8 cellular contexts compared by ENCODE assay signal in genomic region chr14:103716091-103716801, GRCh38. TPM values are rescaled to one million over a fixed set of nuclear protein-coding genes. Genes with fewer than 3 reads are reported as not detected.
A peak's percentile ranks its signal among the peaks of the same experiment; 100 is the strongest.
DNase-seq lines count a peak whose midpoint lies in the region; ATAC-seq, FAIRE-seq and TF ChIP-seq lines count a peak whose summit lies in the region.

No MANE protein-coding gene starts in this region.

- peak overlapping the region; percentile 77 to 98 (median 91) for H3K9ac ChIP-seq in BLaER1 treated with 17β-estradiol and CSF1 and Interleukin-3, amounts not matched to agents 10 nM and 100 nM
- H3K9ac ChIP-seq in Loucy (ENCODE audit: low read depth, low read length, poor library complexity, severe bottlenecking) (peak overlapping the region; percentile 74), HepG2 (ENCODE audit: insufficient read depth, low read depth, low read length) (peak overlapping the region; percentile 81)

- CTCF ChIA-PET in HepG2 (lab: Yijun Ruan, JAX; ENCODE audit: low intra/inter-chr PET ratio, low total read pairs), result no interaction called here

- no peak for TF ChIP-seq RAD21 in HepG2 (CRISPR knock-in tag; IDR thresholded peaks at IDR 0.05)

- WGBS in HepG2 (ENCODE audit: low lambda C conversion rate), result 0% methylated on average over 10 of the region's 72 CpGs

- no peaks in the 10 kb centered on the region for H3K9me3 ChIP-seq in BLaER1 treated with 17β-estradiol and CSF1 and Interleukin-3, amounts not matched to agents 10 nM and 100 nM (replicated peaks in 1 of 11)
- H3K9me3 ChIP-seq in Loucy (ENCODE audit: insufficient read depth, low read depth, low read length) (no peaks in the 10 kb centered on the region), breast epithelium (no peaks in the 10 kb centered on the region), HepG2 (ENCODE audit: low read length) (no peaks in the 10 kb centered on the region)

- peaks cover 48 to 73% (median 59%) of the 10 kb centered on the region in 10 experiments for H3K4me1 ChIP-seq in BLaER1 treated with 17β-estradiol and CSF1 and Interleukin-3, amounts not matched to agents 10 nM and 100 nM
- H3K4me1 ChIP-seq in Loucy (ENCODE audit: insufficient read depth, low read length, poor library complexity, severe bottlenecking), result peaks cover 12% of the 10 kb centered on the region
- H3K4me1 ChIP-seq in breast epithelium, result peaks cover 12 to 13% of the 10 kb centered on the region in 2 donors
- peaks cover 36% of the 10 kb centered on the region for H3K4me1 ChIP-seq in HepG2 (ENCODE audit: insufficient read depth, low read length)

- intact Hi-C loops in breast epithelium (cut with DNase I; ENCODE audit: low total_unique reads) (no loop called here), HepG2 (cut with micrococcal nuclease; ENCODE audit: unreplicated experiment) (no loop called here)

- peaks cover 0 to 31% (median 15%) of the 10 kb centered on the region in 11 experiments; a peak in 14 of 22 replicates for H3K36me3 ChIP-seq in BLaER1 treated with 17β-estradiol and CSF1 and Interleukin-3, amounts not matched to agents 10 nM and 100 nM
- H3K36me3 ChIP-seq in Loucy (ENCODE audit: insufficient read depth, low read length), result no peaks in the 10 kb centered on the region
- no peaks in the 10 kb centered on the region for H3K36me3 ChIP-seq in breast epithelium
- 0 out of 5 replicates have a peak, but pooled peaks cover 0 to 4% of the 10 kb centered on the region in 2 experiments for H3K36me3 ChIP-seq in HepG2 (replicated peaks in 1 of 2; ENCODE audit: control insufficient read depth in 1 of 2, insufficient read depth in 2 of 2, low read length in 2 of 2)

- peak overlapping the region; percentile 36 to 77 (median 68); a peak in 21 of 22 replicates for H3K27ac ChIP-seq in BLaER1 treated with 17β-estradiol and CSF1 and Interleukin-3, amounts not matched to agents 10 nM and 100 nM
- H3K27ac ChIP-seq in breast epithelium, result peak overlapping the region; percentile 73 to 95
- H3K27ac ChIP-seq in HepG2 (ENCODE audit: extremely low read length, insufficient read depth, low read length), result peak overlapping the region; percentile 52
- peak overlapping the region; percentile 36 for H3K27ac ChIP-seq in temporal lobe (ENCODE audit: low read depth, low read length)

- DNase-seq in breast epithelium (ENCODE audit: low spot score in 2 of 2), result no peak
- no peak for DNase-seq in HepG2 (ENCODE audit: low spot score)
- DNase-seq in NCI-H1048 (lab: John Stamatoyannopoulos, UW), result no peak
- no peak for DNase-seq in activated gamma-delta T cell treated with Interleukin-2 at 50 U/mL for 16 hours

- no TSS peak for BruUV-seq in HepG2 (replicated peaks; lab: Mats Ljungman, UMichigan)

- H3K79me2 ChIP-seq in Loucy (ENCODE audit: insufficient read depth, low read length) (peaks cover 43% of the 10 kb centered on the region), HepG2 (ENCODE audit: insufficient read depth, low read length) (peaks cover 56% of the 10 kb centered on the region)

- TF ChIP-seq CTCF in Loucy (conservative IDR thresholded peaks at IDR 0.05; ENCODE audit: low read length) (no peak), breast epithelium (IDR thresholded peaks at IDR 0.05) (no peak), HepG2 (CRISPR knock-in tag; IDR thresholded peaks at IDR 0.05) (no peak)

- H3K4me3 ChIP-seq in BLaER1 treated with 17β-estradiol and CSF1 and Interleukin-3, amounts not matched to agents 10 nM and 100 nM, result peak overlapping the region; percentile 78 to 94 (median 85)
- H3K4me3 ChIP-seq in Loucy (ENCODE audit: low read length, poor library complexity, severe bottlenecking), result peak overlapping the region; percentile 76
- H3K4me3 ChIP-seq in breast epithelium, result peak overlapping the region; percentile 65 to 100 (median 70)
- H3K4me3 ChIP-seq in HepG2 (replicated peaks in 1 of 3; ENCODE audit: insufficient read depth in 1 of 3, low read depth in 2 of 3, low read length in 3 of 3), result peak overlapping the region; percentile 73 to 94 (median 78)

- H3K4me2 ChIP-seq in BLaER1 treated with 17β-estradiol and CSF1 and Interleukin-3, amounts not matched to agents 10 nM and 100 nM, result peak overlapping the region; percentile 95 to 100 (median 99)
- peak overlapping the region; percentile 77 for H3K4me2 ChIP-seq in Loucy (ENCODE audit: low read depth, low read length, poor library complexity, severe bottlenecking)
- peak overlapping the region; percentile 75 for H3K4me2 ChIP-seq in HepG2 (ENCODE audit: low read depth, low read length)

- TF ChIP-seq POLR2A in breast epithelium (IDR thresholded peaks at IDR 0.05) (no peak), HepG2 (IDR thresholded peaks at IDR 0.05; ENCODE audit: insufficient read depth in 1 of 2, low read depth in 2 of 2, low read length in 2 of 2) (no peak)

- no peak for TF ChIP-seq EP300 in HepG2 (IDR thresholded peaks at IDR 0.05; ENCODE audit: low read depth in 2 of 2, low read length in 2 of 2)
- TF ChIP-seq EP300 in HepG2 (CRISPR knock-in tag; IDR thresholded peaks at IDR 0.05; ENCODE audit: borderline replicate concordance), result no peak

- in situ Hi-C loops in HepG2 (cut with HindIII; ENCODE audit: extremely low pct_ligation_motif_present, low pct_unique_long_range_greater_than_20kb), result no loop called here

- no peak for FAIRE-seq in HepG2 (lab: Jason Lieb, UNC)

- no peaks in the 10 kb centered on the region for H3K27me3 ChIP-seq in BLaER1 treated with 17β-estradiol and CSF1 and Interleukin-3, amounts not matched to agents 10 nM and 100 nM
- H3K27me3 ChIP-seq in Loucy (ENCODE audit: insufficient read depth, low read length, poor library complexity, severe bottlenecking) (no peaks in the 10 kb centered on the region), breast epithelium (no peaks in the 10 kb centered on the region), HepG2 (ENCODE audit: control insufficient read depth in 1 of 2, insufficient read depth in 2 of 2, low read length in 2 of 2) (no peaks in the 10 kb centered on the region)

- H4K20me1 ChIP-seq in BLaER1 treated with 17β-estradiol and CSF1 and Interleukin-3, amounts not matched to agents 10 nM and 100 nM, result peaks cover 47 to 86% (median 68%) of the 10 kb centered on the region in 11 experiments; a peak in 21 of 22 replicates
- H4K20me1 ChIP-seq in Loucy (ENCODE audit: insufficient read depth, low read length, poor library complexity, severe bottlenecking) (peaks cover 9% of the 10 kb centered on the region), HepG2 (ENCODE audit: insufficient read depth, low read length) (no peaks in the 10 kb centered on the region; the same call in 1 of the 2 replicates)

- H2AFZ ChIP-seq in Loucy (ENCODE audit: low read length) (peak overlapping the region; percentile 31; the same call in 1 of the 2 replicates), HepG2 (ENCODE audit: low read length) (no peak overlapping the region)

- POLR2A ChIA-PET in HepG2 (lab: Yijun Ruan, JAX), result interaction anchor here (0.9 to 1.7 kb wide), 4 partner anchors 18 to 164 kb away, joined by 3 to 7 read pairs (median 4); no protein-coding TSS in a partner anchor

- no peaks in the 10 kb centered on the region for H3F3A ChIP-seq in Loucy (ENCODE audit: low read depth)

- ATAC-seq in GM19035 (IDR thresholded peaks at IDR 0.05; ENCODE audit: unreplicated experiment) (peak; percentile 2), HepG2 (no peak)

- no peaks in the 10 kb centered on the region for H3K9me2 ChIP-seq in Loucy (replicated peaks; ENCODE audit: low read depth, low read length)

RNA-seq across cellular contexts. Expression of gene ZFYVE21, which starts 0.6 kb away (rescaled TPM):
- total RNA-seq in breast epithelium (100 to 1,000 TPM in 1 of 3 donors, 10 to 100 TPM in 2; 57.4 to 140 (median 96.0) TPM), HepG2 (2016; rRNA removed; fragmentation: Illumina TruSeq; extraction: Trizol) (34.3 and 35.1 TPM in 2 replicates), temporal lobe (29.0 TPM)
- 12.0 and 12.6 TPM in 2 replicates for total RNA-seq in HepG2 (2016; cell fraction: cytosol; rRNA removed; fragmentation: Illumina TruSeq; extraction: Trizol; ENCODE audit: low read depth)
- total RNA-seq in HepG2 (2016; cell fraction: insoluble cytoplasmic fraction; rRNA removed; fragmentation: Illumina TruSeq; extraction: Trizol), result 36.2 and 37.2 TPM in 2 replicates
- total RNA-seq in HepG2 (2016; cell fraction: membrane; rRNA removed; fragmentation: Illumina TruSeq; extraction: Trizol), result 23.9 and 24.1 TPM in 2 replicates
- 25.9 TPM in 2 replicates for total RNA-seq in HepG2 (2016; cell fraction: nucleus; rRNA removed; fragmentation: Illumina TruSeq; extraction: Trizol)
- polyA plus RNA-seq in HepG2 (2011; rRNA removed), result 34.4 and 36.2 TPM in 2 replicates
- 33.8 and 35.9 TPM in 2 replicates for polyA plus RNA-seq in HepG2 (2011; cell fraction: cytosol; rRNA removed)
- polyA plus RNA-seq in HepG2 (2011; cell fraction: nucleus; rRNA removed), result 57.7 and 67.1 TPM in 2 replicates
- 18.5 and 20.2 TPM in 2 replicates for polyA plus RNA-seq in HepG2 (2012)
- 9.6 and 11.9 TPM in 2 replicates for polyA plus RNA-seq in HepG2 (2016; cell fraction: cytosol; fragmentation: Illumina TruSeq; extraction: Trizol; ENCODE audit: low read depth)
- 38.6 and 42.4 TPM in 2 replicates for polyA plus RNA-seq in HepG2 (2016; cell fraction: insoluble cytoplasmic fraction; fragmentation: Illumina TruSeq; extraction: Trizol; ENCODE audit: low read depth)
- 20.7 and 23.8 TPM in 2 replicates for polyA plus RNA-seq in HepG2 (2016; cell fraction: membrane; fragmentation: Illumina TruSeq; extraction: Trizol; ENCODE audit: low read depth)
- 55.9 and 58.6 TPM in 2 replicates for polyA plus RNA-seq in HepG2 (2016; cell fraction: nucleus; fragmentation: Illumina TruSeq; extraction: Trizol; ENCODE audit: insufficient read depth, low read depth)
- 32.6 and 37.6 TPM in 2 replicates for polyA minus RNA-seq in HepG2 (2011; rRNA and poly(A)+ RNA removed; ENCODE audit: low replicate concordance)
- 12.3 and 14.1 TPM in 2 replicates for polyA minus RNA-seq in HepG2 (2011; cell fraction: cytosol; rRNA and poly(A)+ RNA removed)
- 23.7 and 24.3 TPM in 2 replicates for polyA minus RNA-seq in HepG2 (2011; cell fraction: nucleus; rRNA and poly(A)+ RNA removed)

RNA-seq across cellular contexts. Expression of gene XRCC3, which starts 1.0 kb away (rescaled TPM):
- total RNA-seq in breast epithelium (10 to 100 TPM in 1 of 3 donors, 1 to 10 TPM in 2; 5.9 to 10.2 (median 5.9) TPM), HepG2 (2016; rRNA removed; fragmentation: Illumina TruSeq; extraction: Trizol) (22.7 and 25.8 TPM in 2 replicates), temporal lobe (5.7 TPM)
- total RNA-seq in HepG2 (2016; cell fraction: cytosol; rRNA removed; fragmentation: Illumina TruSeq; extraction: Trizol; ENCODE audit: low read depth), result 7.5 and 8.6 TPM in 2 replicates
- 22.7 and 28.8 TPM in 2 replicates for total RNA-seq in HepG2 (2016; cell fraction: insoluble cytoplasmic fraction; rRNA removed; fragmentation: Illumina TruSeq; extraction: Trizol)
- 19.2 and 25.6 TPM in 2 replicates for total RNA-seq in HepG2 (2016; cell fraction: membrane; rRNA removed; fragmentation: Illumina TruSeq; extraction: Trizol)
- total RNA-seq in HepG2 (2016; cell fraction: nucleus; rRNA removed; fragmentation: Illumina TruSeq; extraction: Trizol), result 16.7 and 17.3 TPM in 2 replicates
- 5.4 and 5.8 TPM in 2 replicates for polyA plus RNA-seq in HepG2 (2011; rRNA removed)
- 4.3 and 7.4 TPM in 2 replicates for polyA plus RNA-seq in HepG2 (2011; cell fraction: cytosol; rRNA removed)
- polyA plus RNA-seq in HepG2 (2011; cell fraction: nucleus; rRNA removed), result 12.7 and 15.0 TPM in 2 replicates
- 6.2 and 8.5 TPM in 2 replicates for polyA plus RNA-seq in HepG2 (2012)
- 5.5 and 6.6 TPM in 2 replicates for polyA plus RNA-seq in HepG2 (2016; cell fraction: cytosol; fragmentation: Illumina TruSeq; extraction: Trizol; ENCODE audit: low read depth)
- 14.6 and 16.7 TPM in 2 replicates for polyA plus RNA-seq in HepG2 (2016; cell fraction: insoluble cytoplasmic fraction; fragmentation: Illumina TruSeq; extraction: Trizol; ENCODE audit: low read depth)
- 13.9 and 14.8 TPM in 2 replicates for polyA plus RNA-seq in HepG2 (2016; cell fraction: membrane; fragmentation: Illumina TruSeq; extraction: Trizol; ENCODE audit: low read depth)
- 39.8 and 43.1 TPM in 2 replicates for polyA plus RNA-seq in HepG2 (2016; cell fraction: nucleus; fragmentation: Illumina TruSeq; extraction: Trizol; ENCODE audit: insufficient read depth, low read depth)
- polyA minus RNA-seq in HepG2 (2011; rRNA and poly(A)+ RNA removed; ENCODE audit: low replicate concordance), result 11.1 and 22.9 TPM in 2 replicates
- 4.7 and 5.6 TPM in 2 replicates for polyA minus RNA-seq in HepG2 (2011; cell fraction: cytosol; rRNA and poly(A)+ RNA removed)
- polyA minus RNA-seq in HepG2 (2011; cell fraction: nucleus; rRNA and poly(A)+ RNA removed), result 5.5 and 7.3 TPM in 2 replicates
